Comparison of ENCODE assay signal across 38 cellular contexts in genomic region chr7:142933092-142933475, GRCh38. TPM values are rescaled to one million over a fixed set of nuclear protein-coding genes. Genes with fewer than 3 reads are reported as not detected.
"Had no signal": no experiment of that assay in that cellular context is flagged by ENCODE, and none has a peak within 500 bp of the region (broad histone marks: within the 10 kb centered on the region; RNA-seq: fewer than 3 reads in every experiment).

No MANE protein-coding gene starts in this region.

- H3K27me3 ChIP-seq: left lung, pancreas, right atrium auricular region, right lobe of liver, tibial nerve, uterus had no signal

- H3K27ac ChIP-seq: left lung, lower lobe of right lung, pancreas, right atrium auricular region, right lobe of liver, tibial nerve, uterus had no signal

- H3K4me3 ChIP-seq: left lung, lower lobe of right lung, pancreas, right atrium auricular region, right lobe of liver, smooth muscle cell, tibial nerve, uterus had no signal

- H3K27ac Mint-ChIP-seq: immature natural killer cell; nephron; stimulated activated memory B cell treated with anti-CD40 and anti-IgM and Interleukin-4, amounts not matched to agents 10 μg/mL and 1 μg/mL and 100 μg/mL, for 72 hours; type B pancreatic cell had no signal

- H3K4me1 Mint-ChIP-seq: immature natural killer cell; nephron; neural crest cell; stimulated activated naive CD8-positive, alpha-beta T cell treated with anti-CD3 and anti-CD28 coated beads, Interleukin-15, amount 100 ng/mL, for 72 hours had no signal

- H3K4me2 ChIP-seq: smooth muscle cell had no signal

- FAIRE-seq: islet of Langerhans, kidney, pancreas had no signal

- DNase-seq: hypothalamus; immature natural killer cell; kidney; left colon; left lung; lower lobe of right lung; mammary epithelial cell; mesenchymal stem cell; naive thymus-derived CD8-positive, alpha-beta T cell; nucleus accumbens; pancreas; posterior cingulate gyrus; right lobe of liver; stimulated activated CD4-positive, alpha-beta T cell treated with anti-CD3 and anti-CD28 coated beads, Interleukin-1b, Interleukin-23, amount 100 ng/mL, for 48 hours; stimulated activated CD4-positive, alpha-beta T cell treated with anti-CD3 and anti-CD28 coated beads, Interleukin-2, amount 100 ng/mL, for 48 hours; stimulated activated CD4-positive, alpha-beta T cell treated with anti-CD3 and anti-CD28 coated beads, Interleukin-4, amount 100 ng/mL, for 4 hours; stimulated activated CD8-positive, alpha-beta memory T cell treated with anti-CD3 and anti-CD28 coated beads, Interleukin-4, amount 100 ng/mL, for 48 hours; stimulated activated naive CD4-positive, alpha-beta T cell treated with Interleukin-2 at 50 U/mL for 16 hours; stimulated activated naive CD8-positive, alpha-beta T cell treated with anti-CD3 and anti-CD28 coated beads, Interleukin-15, amount 100 ng/mL, for 72 hours; substantia nigra; uterus had no signal

- H3K36me3 Mint-ChIP-seq: immature natural killer cell; naive thymus-derived CD8-positive, alpha-beta T cell; stimulated activated memory B cell treated with anti-CD40 and anti-IgM and Interleukin-4, amounts not matched to agents 10 μg/mL and 1 μg/mL and 100 μg/mL, for 72 hours; type B pancreatic cell had no signal

- H3K9me3 Mint-ChIP-seq: naive thymus-derived CD8-positive, alpha-beta T cell; nephron; stimulated activated memory B cell treated with anti-CD40 and anti-IgM and Interleukin-4, amounts not matched to agents 10 μg/mL and 1 μg/mL and 100 μg/mL, for 72 hours; stimulated activated naive CD8-positive, alpha-beta T cell treated with anti-CD3 and anti-CD28 coated beads, Interleukin-15, amount 100 ng/mL, for 72 hours; type B pancreatic cell had no signal

- H3K36me3 ChIP-seq: left lung, lower lobe of right lung, pancreas, right atrium auricular region, right lobe of liver, tibial nerve, uterus had no signal

- H3K4me1 ChIP-seq: left lung, lower lobe of right lung, pancreas, right atrium auricular region, right lobe of liver, tibial nerve, uterus had no signal

- ATAC-seq: left colon; left lung; lower lobe of right lung; naive thymus-derived CD8-positive, alpha-beta T cell; pancreas; right lobe of liver; stimulated activated memory B cell treated with anti-CD40 and anti-IgM and Interleukin-4, amounts not matched to agents 10 μg/mL and 1 μg/mL and 100 μg/mL, for 72 hours; stimulated activated naive CD8-positive, alpha-beta T cell treated with anti-CD3 and anti-CD28 coated beads, Interleukin-15, amount 100 ng/mL, for 72 hours had no signal

- H3K9me3 ChIP-seq: left lung, lower lobe of right lung, pancreas, right atrium auricular region, right lobe of liver, tibial nerve, uterus had no signal

- H3K4me3 Mint-ChIP-seq: immature natural killer cell; naive thymus-derived CD8-positive, alpha-beta T cell; nephron; neural crest cell; stimulated activated memory B cell treated with anti-CD40 and anti-IgM and Interleukin-4, amounts not matched to agents 10 μg/mL and 1 μg/mL and 100 μg/mL, for 72 hours; stimulated activated naive CD8-positive, alpha-beta T cell treated with anti-CD3 and anti-CD28 coated beads, Interleukin-15, amount 100 ng/mL, for 72 hours; type B pancreatic cell had no signal

RNA-seq across cellular contexts. Expression of gene TRPV5, which starts 0.5 kb away (rescaled TPM):
- total RNA-seq: left colon, left lung, lower lobe of right lung, mammary epithelial cell, mucosa of gallbladder, osteoblast, pulmonary artery endothelial cell, renal cortical epithelial cell, right atrium auricular region, right lobe of liver, skeletal muscle tissue, smooth muscle cell, temporal lobe, ureter had no signal
- polyA plus RNA-seq: immature natural killer cell; liver; mammary epithelial cell; naive thymus-derived CD8-positive, alpha-beta T cell; pancreas; smooth muscle cell had no signal

RNA-seq across cellular contexts. Expression of gene LLCFC1, which starts 6.2 kb away (rescaled TPM):
- total RNA-seq: kidney; left colon; liver; lower lobe of right lung; mammary epithelial cell; mucosa of gallbladder; naive thymus-derived CD8-positive, alpha-beta T cell; neural crest cell; osteoblast; pancreas; pulmonary artery endothelial cell; renal cortical epithelial cell; right atrium auricular region; right lobe of liver; skeletal muscle tissue; smooth muscle cell; temporal lobe; tibial nerve; ureter; uterus had no signal
- polyA plus RNA-seq: immature natural killer cell; liver; mammary epithelial cell; naive thymus-derived CD8-positive, alpha-beta T cell; pancreas; smooth muscle cell; thymus had no signal

RNA-seq across cellular contexts. Expression of gene KEL, which starts 29.1 kb away (rescaled TPM):
- total RNA-seq: mammary epithelial cell, osteoblast, pulmonary artery endothelial cell had no signal
- polyA plus RNA-seq: immature natural killer cell; naive thymus-derived CD8-positive, alpha-beta T cell had no signal

RNA-seq across cellular contexts. Expression of gene TRPV6, which starts 47.5 kb away (rescaled TPM):
- total RNA-seq: naive thymus-derived CD8-positive, alpha-beta T cell; osteoblast; pulmonary artery endothelial cell; skeletal muscle tissue; smooth muscle cell had no signal
- polyA plus RNA-seq: immature natural killer cell had no signal
